ENCODE assay signal across 11 cellular contexts in the genomic region with DNA sequence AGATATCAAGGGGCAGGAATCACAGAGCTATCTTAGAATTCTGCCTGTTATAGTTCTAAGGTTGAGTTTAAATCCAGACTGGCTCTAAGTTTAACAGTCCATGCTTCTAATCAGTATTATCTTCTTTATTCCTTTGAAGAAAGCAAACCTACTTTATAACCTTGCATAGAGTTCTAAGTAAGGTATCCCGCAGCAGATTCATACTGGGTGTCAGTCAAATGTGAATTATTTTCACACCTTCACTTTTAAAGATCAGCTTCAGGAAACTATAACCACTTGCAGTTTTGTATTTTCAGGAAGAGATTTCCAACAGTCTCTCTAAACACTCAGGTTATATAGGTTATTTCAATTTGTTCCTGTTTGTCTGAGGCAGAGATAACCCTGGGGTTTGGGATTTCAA. TPM values are rescaled to one million over a fixed set of nuclear protein-coding genes. Genes with fewer than 3 reads are reported as not detected.
DNase-seq lines count a peak whose midpoint lies in the region; ATAC-seq and TF ChIP-seq lines count a peak whose summit lies in the region.
"Had no signal": no experiment of that assay in that cellular context is flagged by ENCODE, and none has a peak within 500 bp of the region (broad histone marks: within the 10 kb centered on the region; RNA-seq: fewer than 3 reads in every experiment).

No MANE protein-coding gene starts in this region.

- 56% methylated on average over 1 of the region's 1 CpG for WGBS in transverse colon (ENCODE audit: low coverage in 1 of 2), 2 donors
- 73 to 96% (median 84%) methylated on average over 1 of the region's 1 CpG for WGBS in stomach, 5 donors

- no peak for DNase-seq in right atrium auricular region (ENCODE audit: low spot score)
- no peak for DNase-seq in Right ventricle myocardium superior
- DNase-seq in activated B cell treated with CpG ODN at 0.5 μM for 24 hours = no peak
- DNase-seq in transverse colon = no peak
- DNase-seq in stomach = no peak
- DNase-seq in cardiac septum (ENCODE audit: low spot score) = no peak
- DNase-seq in WERI-Rb-1 = no peak
- DNase-seq: NCI-H446; stimulated activated CD4-positive, alpha-beta T cell treated with anti-CD3 and anti-CD28 coated beads, Interleukin-4, amount 100 ng/mL, for 1 hour; uterus had no signal

- intact Hi-C loops in Right ventricle myocardium superior (cut with DNase I) (no loop called here), activated B cell treated with CpG ODN at 0.5 μM for 24 hours (cut with micrococcal nuclease) (loop anchor here (1.0 to 10.0 kb wide), 6 partner anchors 15 to 516 kb away; a partner anchor contains a TSS), transverse colon (cut with DNase I; ENCODE audit: low total_unique reads) (no loop called here), stomach (cut with DNase I; ENCODE audit: low total_unique reads) (no loop called here), cardiac septum (cut with DNase I) (no loop called here)

- in situ Hi-C loops in transverse colon (cut with MboI; ENCODE audit: low pct_ligation_motif_present in 1 of 4, low pct_unique_long_range_greater_than_20kb in 1 of 4, low sequenced_read_pairs in 3 of 4) = no loop called here

- POLR2A ChIA-PET in activated B cell treated with CpG ODN at 0.5 μM for 24 hours (lab: Charles Lee) = interaction anchor here (0.8 to 8.3 kb wide), 8 partner anchors 8 to 1039 kb away, joined by 3 to 294 read pairs (median 8); a partner anchor contains a TSS

- H3K36me3 Mint-ChIP-seq in activated B cell treated with CpG ODN at 0.5 μM for 24 hours (ENCODE audit: low read depth) = peaks cover 40% of the 10 kb centered on the region

- CTCF ChIA-PET in activated B cell treated with CpG ODN at 0.5 μM for 24 hours (lab: Charles Lee) = interaction anchor here (0.9 to 4.4 kb wide), 7 partner anchors 13 to 65 kb away, joined by 3 to 44 read pairs (median 11); a partner anchor contains a TSS

- H3K4me3 ChIP-seq in right atrium auricular region (no peak overlapping the region), transverse colon (no peak overlapping the region), stomach (no peak overlapping the region), WERI-Rb-1 (ENCODE audit: low read depth, low read length) (no peak overlapping the region)
- H3K4me3 ChIP-seq: uterus had no signal

- ATAC-seq in Right ventricle myocardium superior (ENCODE audit: poor library complexity) = no peak
- peak; percentile 19 for ATAC-seq in HG03045 (IDR thresholded peaks at IDR 0.05; ENCODE audit: unreplicated experiment)
- no peak for ATAC-seq in activated B cell treated with CpG ODN at 0.5 μM for 24 hours (ENCODE audit: low read depth)

- H3K27ac ChIP-seq in right atrium auricular region (peak overlapping the region; percentile 23 to 31), transverse colon (peak overlapping the region; percentile 45 to 85 (median 76)), stomach (peak overlapping the region in 1 of 5 donors; percentile 45), WERI-Rb-1 (no peak overlapping the region)
- H3K27ac ChIP-seq: uterus had no signal

- no peak for TF ChIP-seq CTCF in right atrium auricular region (IDR thresholded peaks at IDR 0.05)
- TF ChIP-seq CTCF in activated B cell treated with CpG ODN at 0.5 μM for 24 hours (IDR thresholded peaks at IDR 0.05) = no peak
- no peak for TF ChIP-seq CTCF in transverse colon (IDR thresholded peaks at IDR 0.05)
- TF ChIP-seq CTCF in stomach (IDR thresholded peaks at IDR 0.05) = no peak
- no peak for TF ChIP-seq CTCF in WERI-Rb-1 (IDR thresholded peaks at IDR 0.05; ENCODE audit: low read depth, low read length)

- H3K27me3 ChIP-seq in right atrium auricular region (no peaks in the 10 kb centered on the region), transverse colon (no peaks in the 10 kb centered on the region), stomach (no peaks in the 10 kb centered on the region), WERI-Rb-1 (ENCODE audit: insufficient read depth, low read depth, severe bottlenecking) (no peaks in the 10 kb centered on the region)
- H3K27me3 ChIP-seq: uterus had no signal

- H3K4me1 Mint-ChIP-seq in activated B cell treated with CpG ODN at 0.5 μM for 24 hours = peaks cover 66% of the 10 kb centered on the region

- H3K4me1 ChIP-seq in right atrium auricular region = peaks cover 0 to 51% of the 10 kb centered on the region in 2 donors
- peaks cover 38 to 89% (median 56%) of the 10 kb centered on the region in 4 donors for H3K4me1 ChIP-seq in transverse colon
- peaks cover 0 to 36% (median 26%) of the 10 kb centered on the region in 4 donors for H3K4me1 ChIP-seq in stomach
- H3K4me1 ChIP-seq: uterus had no signal

- H3K4me3 Mint-ChIP-seq in activated B cell treated with CpG ODN at 0.5 μM for 24 hours = peak overlapping the region; percentile 65

- H3K27me3 Mint-ChIP-seq in activated B cell treated with CpG ODN at 0.5 μM for 24 hours = no peaks in the 10 kb centered on the region

- peak overlapping the region; percentile 98 for H3K27ac Mint-ChIP-seq in activated B cell treated with CpG ODN at 0.5 μM for 24 hours

- TF ChIP-seq EP300 in transverse colon (IDR thresholded peaks at IDR 0.05; ENCODE audit: low read depth) = no peak
- TF ChIP-seq EP300 in stomach (IDR thresholded peaks at IDR 0.05) = no peak

- H3K9me3 Mint-ChIP-seq in activated B cell treated with CpG ODN at 0.5 μM for 24 hours = no peaks in the 10 kb centered on the region

- TF ChIP-seq POLR2A in transverse colon (IDR thresholded peaks at IDR 0.05) = no peak
- TF ChIP-seq POLR2A in stomach (IDR thresholded peaks at IDR 0.05) = no peak

- H3K9me3 ChIP-seq in right atrium auricular region (no peaks in the 10 kb centered on the region), transverse colon (no peaks in the 10 kb centered on the region), stomach (no peaks in the 10 kb centered on the region), WERI-Rb-1 (ENCODE audit: severe bottlenecking) (no peaks in the 10 kb centered on the region)
- H3K9me3 ChIP-seq: uterus had no signal

- H3K36me3 ChIP-seq in right atrium auricular region (peaks cover 4% of the 10 kb centered on the region), transverse colon (no peaks in the 10 kb centered on the region), stomach (peaks cover 5 to 34% (median 21%) of the 10 kb centered on the region in 4 donors), WERI-Rb-1 (peaks cover 9% of the 10 kb centered on the region)
- H3K36me3 ChIP-seq: uterus had no signal

RNA-seq across cellular contexts. Expression of a gene that starts 21.2 kb away (rescaled TPM):
- total RNA-seq in right atrium auricular region = 10 to 100 TPM in 1 of 2 donors, 1 to 10 TPM in 1; 8.8 to 13.8 TPM
- total RNA-seq in Right ventricle myocardium superior = 2.0 TPM
- 38.7 and 44.5 TPM in 2 replicates for total RNA-seq in activated B cell treated with CpG ODN at 0.5 μM for 24 hours
- total RNA-seq in transverse colon = 100 to 1,000 TPM in 3 of 4 donors, 10 to 100 TPM in 1; 74.8 to 176 (median 134) TPM
- total RNA-seq in stomach = 10 to 100 TPM in 3 of 5 donors, 1 to 10 TPM in 2; 6.7 to 40.8 (median 10.7) TPM
- polyA plus RNA-seq in stomach = 1 to 10 TPM; 3.2 to 7.4 (median 5.2) TPM
- 2.9 TPM for total RNA-seq in cardiac septum

RNA-seq across cellular contexts. Expression of a gene that starts 49.6 kb away (rescaled TPM):
- total RNA-seq in right atrium auricular region (not detected), Right ventricle myocardium superior (not detected), activated B cell treated with CpG ODN at 0.5 μM for 24 hours (not detected in 2 replicates), transverse colon (10 to 100 TPM in 1 of 4 donors, 1 to 10 TPM in 2, not detected in 1; 3.0 to 12.2 (median 6.1) TPM), stomach (10 to 100 TPM in 3 of 5 donors, 1 to 10 TPM in 2; 6.4 to 63.9 (median 13.8) TPM), cardiac septum (0.13 TPM)
- polyA plus RNA-seq in stomach = 10 to 100 TPM; 35.0 to 45.5 (median 37.9) TPM

RNA-seq across cellular contexts. Expression of a gene that starts 51.4 kb away (rescaled TPM):
- total RNA-seq in right atrium auricular region (1,000 to 10,000 TPM in 1 of 2 donors, 100 to 1,000 TPM in 1; 934 to 1,936 TPM), Right ventricle myocardium superior (74.5 TPM), activated B cell treated with CpG ODN at 0.5 μM for 24 hours (1.5 and 2.4 TPM in 2 replicates), transverse colon (1,000 to 10,000 TPM in 1 of 4 donors, 100 to 1,000 TPM in 3; 403 to 1,827 (median 457) TPM), stomach (1,000 to 10,000 TPM in 3 of 5 donors, 100 to 1,000 TPM in 2; 662 to 3,169 (median 1,551) TPM), cardiac septum (162 TPM)
- polyA plus RNA-seq in stomach = 1,000 to 10,000 TPM in 1 of 3 donors, 100 to 1,000 TPM in 2; 233 to 1,186 (median 339) TPM

Comparison
In these comparisons a context has a peak if more than half of its experiments do, and no peak if none do; other contexts are left out.
1. RNA of a gene that starts 51.4 kb away (total RNA-seq): 934 to 1,936 TPM in right atrium auricular region, 662 to 3,169 TPM in stomach, 403 to 1,827 TPM in transverse colon, 162 TPM in cardiac septum (single experiment) and 74.5 TPM in Right ventricle myocardium superior (single experiment); 1.5 to 2.4 TPM in activated B cell treated with CpG ODN at 0.5 μM for 24 hours; every median in the first group is over 10 times any median in the second.